Comparison of ENCODE assay signal across 1 cellular context in genomic region chr4:80811413-80811812, GRCh38.
TF ChIP-seq lines count a peak whose summit lies in the region.

No MANE protein-coding gene starts in this region.

TF ChIP-seq in GM12878, 131 proteins besides CTCF, POLR2A, EP300 and RAD21 (continued from another document):
- TF ChIP-seq ZNF687 (IDR thresholded peaks at IDR 0.05): no peak
- TF ChIP-seq SMC3 (IDR thresholded peaks at IDR 0.05; ENCODE audit: borderline replicate concordance, low read length): no peak
- TF ChIP-seq KLF5 (IDR thresholded peaks at IDR 0.05; ENCODE audit: partially characterized antibody): no peak
- TF ChIP-seq RELB (IDR thresholded peaks at IDR 0.05; ENCODE audit: low read depth): no peak
TF ChIP-seq in GM12878: peak in this region for 0.
